ENCODE assay signal across 29 cellular contexts in the genomic region with DNA sequence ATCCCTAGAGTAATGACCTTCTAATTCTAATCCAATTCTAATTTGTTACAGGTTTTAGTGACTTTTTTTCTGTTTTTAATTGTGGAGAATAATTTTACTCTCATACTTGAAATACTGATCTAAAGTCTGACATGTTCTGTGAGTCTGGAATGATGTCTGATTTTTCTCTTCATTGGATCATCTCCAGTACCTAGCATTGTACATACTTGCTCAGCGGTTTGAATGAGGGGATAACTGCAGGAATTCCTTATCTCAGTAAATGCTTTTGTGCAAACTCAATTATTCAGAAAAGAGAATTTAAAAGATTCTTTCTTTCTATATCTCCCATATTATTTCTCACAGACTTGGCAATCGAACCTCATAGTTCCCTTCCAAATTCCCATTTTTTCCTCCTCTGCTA.
"Had no signal": no experiment of that assay in that cellular context is flagged by ENCODE, and none has a peak within 500 bp of the region (broad histone marks: within the 10 kb centered on the region; RNA-seq: fewer than 3 reads in every experiment).

No MANE protein-coding gene starts in this region.

- ATAC-seq: esophagus mucosa; gastrocnemius medialis; heart right ventricle; left cardiac atrium; left lung; left ventricle myocardium superior; lower lobe of right lung; mucosa of descending colon; naive thymus-derived CD8-positive, alpha-beta T cell had no signal

- H3K4me3 Mint-ChIP-seq: endodermal cell; mesothelial cell of epicardium; naive B cell; naive thymus-derived CD8-positive, alpha-beta T cell had no signal

- H3K27me3 ChIP-seq: dorsolateral prefrontal cortex, esophagus squamous epithelium, gastrocnemius medialis, heart right ventricle, left lung had no signal

- H3K27ac Mint-ChIP-seq: endodermal cell; mesothelial cell of epicardium; naive B cell; naive thymus-derived CD8-positive, alpha-beta T cell had no signal

- H3K9me3 Mint-ChIP-seq: mesothelial cell of epicardium; naive thymus-derived CD8-positive, alpha-beta T cell had no signal

- H3K4me1 Mint-ChIP-seq: naive B cell; naive thymus-derived CD8-positive, alpha-beta T cell had no signal

- FAIRE-seq: endometrium, islet of Langerhans, keratinocyte had no signal

- DNase-seq: dermis blood vessel endothelial cell; dorsolateral prefrontal cortex; effector CD4-positive, alpha-beta T cell; effector memory CD4-positive, alpha-beta T cell; endodermal cell; erythroblast; esophagus squamous epithelium; foreskin fibroblast; foreskin melanocyte; gastrocnemius medialis; glutamatergic neuron; head of caudate nucleus; heart right ventricle; hippocampal formation; left cardiac atrium; left ventricle myocardium superior; lower lobe of right lung; mesenchymal stem cell; mucosa of descending colon; naive B cell; naive thymus-derived CD8-positive, alpha-beta T cell had no signal

- H3K27ac ChIP-seq: coronary artery, dorsolateral prefrontal cortex, epithelial cell of prostate, esophagus squamous epithelium, gastrocnemius medialis, heart right ventricle, left lung, lower lobe of right lung had no signal

- H3K4me1 ChIP-seq: esophagus squamous epithelium, gastrocnemius medialis, heart right ventricle, left lung, lower lobe of right lung had no signal

- H3K4me3 ChIP-seq: coronary artery, dorsolateral prefrontal cortex, esophagus squamous epithelium, gastrocnemius medialis, heart right ventricle, left lung, lower lobe of right lung, mucosa of descending colon had no signal

- H3K9me3 ChIP-seq: esophagus squamous epithelium, gastrocnemius medialis, left lung, lower lobe of right lung, mucosa of descending colon had no signal

- H3K36me3 Mint-ChIP-seq: mesothelial cell of epicardium; naive B cell; naive thymus-derived CD8-positive, alpha-beta T cell had no signal

- H3K36me3 ChIP-seq: esophagus squamous epithelium, gastrocnemius medialis, heart right ventricle, left lung, lower lobe of right lung had no signal
